ENCODE assay signal across 1 cellular context in genomic region chr11:76620471-76620870, GRCh38.
TF ChIP-seq lines count a peak whose summit lies in the region.

No MANE protein-coding gene starts in this region.

TF ChIP-seq in GM23338, 12 proteins besides CTCF, POLR2A, EP300 and RAD21 (continued from another document):
- TF ChIP-seq REST (IDR thresholded peaks at IDR 0.05; ENCODE audit: unreplicated experiment), result no peak
- TF ChIP-seq POLR2AphosphoS5 (IDR thresholded peaks at IDR 0.05; ENCODE audit: low read depth), result no peak
- no peak for TF ChIP-seq CREB1 (CRISPR knock-in tag; IDR thresholded peaks at IDR 0.05; ENCODE audit: low read depth)
- no peak for TF ChIP-seq JUNB (IDR thresholded peaks at IDR 0.05; ENCODE audit: unreplicated experiment)
- no peak for TF ChIP-seq ZNF331 (CRISPR knock-in tag; IDR thresholded peaks at IDR 0.05; ENCODE audit: low read depth)
- TF ChIP-seq ZNF114 (CRISPR knock-in tag; IDR thresholded peaks at IDR 0.05), result no peak
TF ChIP-seq in GM23338: peak in this region for 0.
